ENCODE assay signal across 1 cellular context in the genomic region with DNA sequence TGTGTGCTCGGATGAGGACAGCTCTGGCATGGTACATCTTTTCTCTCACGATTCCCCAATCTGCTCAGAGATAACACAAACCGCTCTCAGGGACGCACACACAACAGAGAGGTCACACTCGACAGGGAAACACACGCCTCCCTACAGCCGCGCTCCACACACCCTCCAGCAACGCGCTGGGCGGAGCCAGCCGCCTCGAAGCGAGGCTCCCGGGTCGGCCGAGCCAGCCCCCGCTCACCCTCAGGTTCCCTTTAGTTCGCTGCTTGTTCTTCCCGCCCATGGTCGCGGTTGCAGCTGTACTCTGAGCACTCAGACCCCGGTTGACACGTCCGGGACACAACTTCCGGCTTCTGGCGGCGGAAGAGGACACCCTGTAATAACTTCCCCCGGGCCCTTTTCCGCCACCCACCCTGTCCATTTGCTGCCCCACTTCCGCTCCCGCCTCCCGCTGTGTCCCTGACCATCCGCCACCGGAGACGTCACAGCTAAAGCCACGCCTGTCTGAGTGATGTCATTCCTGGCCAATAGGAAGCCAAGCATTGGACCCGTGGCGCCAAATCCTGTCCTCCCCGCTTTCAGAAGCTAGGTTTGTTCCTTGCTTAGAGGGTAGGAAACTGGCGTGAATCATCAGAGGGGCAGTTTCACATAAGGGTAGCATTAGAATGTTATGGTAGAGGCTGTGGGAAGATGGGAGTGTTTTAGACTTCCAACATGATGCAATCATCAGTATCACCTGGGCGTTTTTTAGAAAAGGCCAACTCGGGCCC.
A peak's percentile ranks its signal among the peaks of the same experiment; 100 is the strongest.
TF ChIP-seq lines count a peak whose summit lies in the region.

A gene with protein sequence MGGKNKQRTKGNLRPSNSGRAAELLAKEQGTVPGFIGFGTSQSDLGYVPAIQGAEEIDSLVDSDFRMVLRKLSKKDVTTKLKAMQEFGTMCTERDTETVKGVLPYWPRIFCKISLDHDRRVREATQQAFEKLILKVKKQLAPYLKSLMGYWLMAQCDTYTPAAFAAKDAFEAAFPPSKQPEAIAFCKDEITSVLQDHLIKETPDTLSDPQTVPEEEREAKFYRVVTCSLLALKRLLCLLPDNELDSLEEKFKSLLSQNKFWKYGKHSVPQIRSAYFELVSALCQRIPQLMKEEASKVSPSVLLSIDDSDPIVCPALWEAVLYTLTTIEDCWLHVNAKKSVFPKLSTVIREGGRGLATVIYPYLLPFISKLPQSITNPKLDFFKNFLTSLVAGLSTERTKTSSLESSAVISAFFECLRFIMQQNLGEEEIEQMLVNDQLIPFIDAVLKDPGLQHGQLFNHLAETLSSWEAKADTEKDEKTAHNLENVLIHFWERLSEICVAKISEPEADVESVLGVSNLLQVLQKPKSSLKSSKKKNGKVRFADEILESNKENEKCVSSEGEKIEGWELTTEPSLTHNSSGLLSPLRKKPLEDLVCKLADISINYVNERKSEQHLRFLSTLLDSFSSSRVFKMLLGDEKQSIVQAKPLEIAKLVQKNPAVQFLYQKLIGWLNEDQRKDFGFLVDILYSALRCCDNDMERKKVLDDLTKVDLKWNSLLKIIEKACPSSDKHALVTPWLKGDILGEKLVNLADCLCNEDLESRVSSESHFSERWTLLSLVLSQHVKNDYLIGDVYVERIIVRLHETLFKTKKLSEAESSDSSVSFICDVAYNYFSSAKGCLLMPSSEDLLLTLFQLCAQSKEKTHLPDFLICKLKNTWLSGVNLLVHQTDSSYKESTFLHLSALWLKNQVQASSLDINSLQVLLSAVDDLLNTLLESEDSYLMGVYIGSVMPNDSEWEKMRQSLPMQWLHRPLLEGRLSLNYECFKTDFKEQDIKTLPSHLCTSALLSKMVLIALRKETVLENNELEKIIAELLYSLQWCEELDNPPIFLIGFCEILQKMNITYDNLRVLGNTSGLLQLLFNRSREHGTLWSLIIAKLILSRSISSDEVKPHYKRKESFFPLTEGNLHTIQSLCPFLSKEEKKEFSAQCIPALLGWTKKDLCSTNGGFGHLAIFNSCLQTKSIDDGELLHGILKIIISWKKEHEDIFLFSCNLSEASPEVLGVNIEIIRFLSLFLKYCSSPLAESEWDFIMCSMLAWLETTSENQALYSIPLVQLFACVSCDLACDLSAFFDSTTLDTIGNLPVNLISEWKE (N-terminal part only) (minus strand): TSS at position 352 of the 767 bp plus-strand sequence. CDS start 72 bp downstream, at position 280.

TF ChIP-seq in GM12878, 131 proteins besides CTCF, POLR2A, EP300 and RAD21 (continued from another document and continues in another):
- TF ChIP-seq, protein P1, sequence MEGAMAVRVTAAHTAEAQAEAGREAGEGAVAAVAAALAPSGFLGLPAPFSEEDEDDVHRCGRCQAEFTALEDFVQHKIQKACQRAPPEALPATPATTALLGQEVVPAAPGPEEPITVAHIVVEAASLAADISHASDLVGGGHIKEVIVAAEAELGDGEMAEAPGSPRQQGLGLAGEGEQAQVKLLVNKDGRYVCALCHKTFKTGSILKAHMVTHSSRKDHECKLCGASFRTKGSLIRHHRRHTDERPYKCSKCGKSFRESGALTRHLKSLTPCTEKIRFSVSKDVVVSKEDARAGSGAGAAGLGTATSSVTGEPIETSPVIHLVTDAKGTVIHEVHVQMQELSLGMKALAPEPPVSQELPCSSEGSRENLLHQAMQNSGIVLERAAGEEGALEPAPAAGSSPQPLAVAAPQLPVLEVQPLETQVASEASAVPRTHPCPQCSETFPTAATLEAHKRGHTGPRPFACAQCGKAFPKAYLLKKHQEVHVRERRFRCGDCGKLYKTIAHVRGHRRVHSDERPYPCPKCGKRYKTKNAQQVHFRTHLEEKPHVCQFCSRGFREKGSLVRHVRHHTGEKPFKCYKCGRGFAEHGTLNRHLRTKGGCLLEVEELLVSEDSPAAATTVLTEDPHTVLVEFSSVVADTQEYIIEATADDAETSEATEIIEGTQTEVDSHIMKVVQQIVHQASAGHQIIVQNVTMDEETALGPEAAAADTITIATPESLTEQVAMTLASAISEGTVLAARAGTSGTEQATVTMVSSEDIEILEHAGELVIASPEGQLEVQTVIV (IDR thresholded peaks at IDR 0.05; ENCODE audit: borderline replicate concordance, partially characterized antibody), result peak; percentile 85
- TF ChIP-seq NFXL1 (IDR thresholded peaks at IDR 0.05; ENCODE audit: borderline replicate concordance), result no peak
- TF ChIP-seq CREB1 (IDR thresholded peaks at IDR 0.05; ENCODE audit: low read depth), result peak; percentile 97
- TF ChIP-seq, protein P2, sequence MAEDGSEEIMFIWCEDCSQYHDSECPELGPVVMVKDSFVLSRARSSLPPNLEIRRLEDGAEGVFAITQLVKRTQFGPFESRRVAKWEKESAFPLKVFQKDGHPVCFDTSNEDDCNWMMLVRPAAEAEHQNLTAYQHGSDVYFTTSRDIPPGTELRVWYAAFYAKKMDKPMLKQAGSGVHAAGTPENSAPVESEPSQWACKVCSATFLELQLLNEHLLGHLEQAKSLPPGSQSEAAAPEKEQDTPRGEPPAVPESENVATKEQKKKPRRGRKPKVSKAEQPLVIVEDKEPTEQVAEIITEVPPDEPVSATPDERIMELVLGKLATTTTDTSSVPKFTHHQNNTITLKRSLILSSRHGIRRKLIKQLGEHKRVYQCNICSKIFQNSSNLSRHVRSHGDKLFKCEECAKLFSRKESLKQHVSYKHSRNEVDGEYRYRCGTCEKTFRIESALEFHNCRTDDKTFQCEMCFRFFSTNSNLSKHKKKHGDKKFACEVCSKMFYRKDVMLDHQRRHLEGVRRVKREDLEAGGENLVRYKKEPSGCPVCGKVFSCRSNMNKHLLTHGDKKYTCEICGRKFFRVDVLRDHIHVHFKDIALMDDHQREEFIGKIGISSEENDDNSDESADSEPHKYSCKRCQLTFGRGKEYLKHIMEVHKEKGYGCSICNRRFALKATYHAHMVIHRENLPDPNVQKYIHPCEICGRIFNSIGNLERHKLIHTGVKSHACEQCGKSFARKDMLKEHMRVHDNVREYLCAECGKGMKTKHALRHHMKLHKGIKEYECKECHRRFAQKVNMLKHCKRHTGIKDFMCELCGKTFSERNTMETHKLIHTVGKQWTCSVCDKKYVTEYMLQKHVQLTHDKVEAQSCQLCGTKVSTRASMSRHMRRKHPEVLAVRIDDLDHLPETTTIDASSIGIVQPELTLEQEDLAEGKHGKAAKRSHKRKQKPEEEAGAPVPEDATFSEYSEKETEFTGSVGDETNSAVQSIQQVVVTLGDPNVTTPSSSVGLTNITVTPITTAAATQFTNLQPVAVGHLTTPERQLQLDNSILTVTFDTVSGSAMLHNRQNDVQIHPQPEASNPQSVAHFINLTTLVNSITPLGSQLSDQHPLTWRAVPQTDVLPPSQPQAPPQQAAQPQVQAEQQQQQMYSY (CRISPR knock-in tag; IDR thresholded peaks at IDR 0.05), result no peak
- TF ChIP-seq SUZ12 (IDR thresholded peaks at IDR 0.05; ENCODE audit: unreplicated experiment), result no peak
- TF ChIP-seq MTA3 (IDR thresholded peaks at IDR 0.05; ENCODE audit: borderline replicate concordance, low read length), result no peak
- no peak for TF ChIP-seq PAX8 (IDR thresholded peaks at IDR 0.05)
- TF ChIP-seq LARP7 (IDR thresholded peaks at IDR 0.05), result peak; percentile 33; the same call in 1 of the 2 replicates
- TF ChIP-seq, protein P3, sequence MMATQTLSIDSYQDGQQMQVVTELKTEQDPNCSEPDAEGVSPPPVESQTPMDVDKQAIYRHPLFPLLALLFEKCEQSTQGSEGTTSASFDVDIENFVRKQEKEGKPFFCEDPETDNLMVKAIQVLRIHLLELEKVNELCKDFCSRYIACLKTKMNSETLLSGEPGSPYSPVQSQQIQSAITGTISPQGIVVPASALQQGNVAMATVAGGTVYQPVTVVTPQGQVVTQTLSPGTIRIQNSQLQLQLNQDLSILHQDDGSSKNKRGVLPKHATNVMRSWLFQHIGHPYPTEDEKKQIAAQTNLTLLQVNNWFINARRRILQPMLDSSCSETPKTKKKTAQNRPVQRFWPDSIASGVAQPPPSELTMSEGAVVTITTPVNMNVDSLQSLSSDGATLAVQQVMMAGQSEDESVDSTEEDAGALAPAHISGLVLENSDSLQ (IDR thresholded peaks at IDR 0.05), result peak; percentile 98
- peak; percentile 75; the same call in 1 of the 2 replicates for TF ChIP-seq ZNF207 (IDR thresholded peaks at IDR 0.05; ENCODE audit: borderline replicate concordance)
- TF ChIP-seq ZBED1 (IDR thresholded peaks at IDR 0.05; ENCODE audit: borderline replicate concordance), result no peak
- TF ChIP-seq CHD1 (IDR thresholded peaks at IDR 0.05; ENCODE audit: low read depth, low read length), result peak; percentile 44; the same call in 1 of the 2 replicates
- TF ChIP-seq, protein P4, sequence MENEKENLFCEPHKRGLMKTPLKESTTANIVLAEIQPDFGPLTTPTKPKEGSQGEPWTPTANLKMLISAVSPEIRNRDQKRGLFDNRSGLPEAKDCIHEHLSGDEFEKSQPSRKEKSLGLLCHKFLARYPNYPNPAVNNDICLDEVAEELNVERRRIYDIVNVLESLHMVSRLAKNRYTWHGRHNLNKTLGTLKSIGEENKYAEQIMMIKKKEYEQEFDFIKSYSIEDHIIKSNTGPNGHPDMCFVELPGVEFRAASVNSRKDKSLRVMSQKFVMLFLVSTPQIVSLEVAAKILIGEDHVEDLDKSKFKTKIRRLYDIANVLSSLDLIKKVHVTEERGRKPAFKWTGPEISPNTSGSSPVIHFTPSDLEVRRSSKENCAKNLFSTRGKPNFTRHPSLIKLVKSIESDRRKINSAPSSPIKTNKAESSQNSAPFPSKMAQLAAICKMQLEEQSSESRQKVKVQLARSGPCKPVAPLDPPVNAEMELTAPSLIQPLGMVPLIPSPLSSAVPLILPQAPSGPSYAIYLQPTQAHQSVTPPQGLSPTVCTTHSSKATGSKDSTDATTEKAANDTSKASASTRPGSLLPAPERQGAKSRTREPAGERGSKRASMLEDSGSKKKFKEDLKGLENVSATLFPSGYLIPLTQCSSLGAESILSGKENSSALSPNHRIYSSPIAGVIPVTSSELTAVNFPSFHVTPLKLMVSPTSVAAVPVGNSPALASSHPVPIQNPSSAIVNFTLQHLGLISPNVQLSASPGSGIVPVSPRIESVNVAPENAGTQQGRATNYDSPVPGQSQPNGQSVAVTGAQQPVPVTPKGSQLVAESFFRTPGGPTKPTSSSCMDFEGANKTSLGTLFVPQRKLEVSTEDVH (IDR thresholded peaks at IDR 0.05; ENCODE audit: low read depth, partially characterized antibody), result peak; percentile 99
- TF ChIP-seq MEF2B (IDR thresholded peaks at IDR 0.05; ENCODE audit: partially characterized antibody, poor library complexity, severe bottlenecking), result no peak
- TF ChIP-seq, protein P5, sequence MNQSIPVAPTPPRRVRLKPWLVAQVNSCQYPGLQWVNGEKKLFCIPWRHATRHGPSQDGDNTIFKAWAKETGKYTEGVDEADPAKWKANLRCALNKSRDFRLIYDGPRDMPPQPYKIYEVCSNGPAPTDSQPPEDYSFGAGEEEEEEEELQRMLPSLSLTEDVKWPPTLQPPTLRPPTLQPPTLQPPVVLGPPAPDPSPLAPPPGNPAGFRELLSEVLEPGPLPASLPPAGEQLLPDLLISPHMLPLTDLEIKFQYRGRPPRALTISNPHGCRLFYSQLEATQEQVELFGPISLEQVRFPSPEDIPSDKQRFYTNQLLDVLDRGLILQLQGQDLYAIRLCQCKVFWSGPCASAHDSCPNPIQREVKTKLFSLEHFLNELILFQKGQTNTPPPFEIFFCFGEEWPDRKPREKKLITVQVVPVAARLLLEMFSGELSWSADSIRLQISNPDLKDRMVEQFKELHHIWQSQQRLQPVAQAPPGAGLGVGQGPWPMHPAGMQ (IDR thresholded peaks at IDR 0.05; ENCODE audit: borderline replicate concordance), result no peak
- TF ChIP-seq CBX5 (IDR thresholded peaks at IDR 0.05; ENCODE audit: low read depth), result 0 out of 2 replicates have a peak, but pooled peaks have one; percentile 86
- TF ChIP-seq DPF2 (IDR thresholded peaks at IDR 0.05), result peak; percentile 72; the same call in 1 of the 2 replicates
- TF ChIP-seq SMC3 (IDR thresholded peaks at IDR 0.05; ENCODE audit: borderline replicate concordance, low read length), result no peak
- TF ChIP-seq ZSCAN29 (IDR thresholded peaks at IDR 0.05), result no peak
- no peak for TF ChIP-seq NRF1 (conservative IDR thresholded peaks at IDR 0.05; ENCODE audit: low read depth, low read length)
- TF ChIP-seq, protein P6, sequence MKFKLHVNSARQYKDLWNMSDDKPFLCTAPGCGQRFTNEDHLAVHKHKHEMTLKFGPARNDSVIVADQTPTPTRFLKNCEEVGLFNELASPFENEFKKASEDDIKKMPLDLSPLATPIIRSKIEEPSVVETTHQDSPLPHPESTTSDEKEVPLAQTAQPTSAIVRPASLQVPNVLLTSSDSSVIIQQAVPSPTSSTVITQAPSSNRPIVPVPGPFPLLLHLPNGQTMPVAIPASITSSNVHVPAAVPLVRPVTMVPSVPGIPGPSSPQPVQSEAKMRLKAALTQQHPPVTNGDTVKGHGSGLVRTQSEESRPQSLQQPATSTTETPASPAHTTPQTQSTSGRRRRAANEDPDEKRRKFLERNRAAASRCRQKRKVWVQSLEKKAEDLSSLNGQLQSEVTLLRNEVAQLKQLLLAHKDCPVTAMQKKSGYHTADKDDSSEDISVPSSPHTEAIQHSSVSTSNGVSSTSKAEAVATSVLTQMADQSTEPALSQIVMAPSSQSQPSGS (IDR thresholded peaks at IDR 0.05; ENCODE audit: low read length), result peak; percentile 100
- peak; percentile 86 for TF ChIP-seq NR2C1 (IDR thresholded peaks at IDR 0.05)
- peak; percentile 99 for TF ChIP-seq ATF7 (IDR thresholded peaks at IDR 0.05; ENCODE audit: low read depth)
- peak; percentile 75 for TF ChIP-seq KLF5 (IDR thresholded peaks at IDR 0.05; ENCODE audit: partially characterized antibody)
- TF ChIP-seq GABPA (IDR thresholded peaks at IDR 0.05; ENCODE audit: low read depth), result peak; percentile 100
- TF ChIP-seq, protein P7, sequence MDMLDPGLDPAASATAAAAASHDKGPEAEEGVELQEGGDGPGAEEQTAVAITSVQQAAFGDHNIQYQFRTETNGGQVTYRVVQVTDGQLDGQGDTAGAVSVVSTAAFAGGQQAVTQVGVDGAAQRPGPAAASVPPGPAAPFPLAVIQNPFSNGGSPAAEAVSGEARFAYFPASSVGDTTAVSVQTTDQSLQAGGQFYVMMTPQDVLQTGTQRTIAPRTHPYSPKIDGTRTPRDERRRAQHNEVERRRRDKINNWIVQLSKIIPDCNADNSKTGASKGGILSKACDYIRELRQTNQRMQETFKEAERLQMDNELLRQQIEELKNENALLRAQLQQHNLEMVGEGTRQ (IDR thresholded peaks at IDR 0.05; ENCODE audit: borderline replicate concordance, low read depth, low read length), result peak; percentile 50
- peak in 1 of 2 experiments; percentile 31; a peak in 2 of 4 replicates for TF ChIP-seq IKZF2 (IDR thresholded peaks at IDR 0.05)
- peak; percentile 64 for TF ChIP-seq SIX5 (IDR thresholded peaks at IDR 0.05; ENCODE audit: low read depth, low read length, severe bottlenecking)
- peak; percentile 78 for TF ChIP-seq RUNX3 (IDR thresholded peaks at IDR 0.05; ENCODE audit: low read length)
